In the genomic region with DNA sequence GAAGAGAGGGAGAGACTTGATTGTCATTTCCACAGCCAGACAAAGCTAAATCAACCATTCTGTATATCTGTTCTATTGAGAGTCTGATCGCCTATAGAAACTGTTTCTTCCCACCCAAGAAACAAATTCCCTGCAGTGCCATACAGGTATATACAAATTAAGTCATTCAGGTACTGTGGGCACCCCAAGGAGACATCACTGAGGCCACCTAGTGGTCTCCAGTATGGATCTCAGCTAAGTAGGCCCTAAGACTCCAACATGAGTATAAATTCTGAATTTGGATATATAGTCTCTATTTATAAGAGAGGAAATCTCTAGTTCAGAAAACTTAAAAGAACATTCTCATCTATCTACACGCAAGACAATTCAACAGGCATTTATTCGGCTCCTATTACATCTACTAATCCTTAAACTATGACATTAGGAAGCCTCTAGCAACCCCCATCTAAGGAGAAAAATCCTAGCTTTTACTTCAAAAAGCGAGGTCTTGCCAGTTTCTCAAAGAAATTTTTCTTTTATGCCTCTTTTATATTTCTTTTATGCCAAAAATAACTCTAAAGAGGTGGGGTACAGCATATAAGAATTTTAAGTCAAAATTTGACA, we compare ENCODE assay signal across 8 cellular contexts.
A peak's percentile ranks its signal among the peaks of the same experiment; 100 is the strongest.
DNase-seq lines count a peak whose midpoint lies in the region; ATAC-seq and TF ChIP-seq lines count a peak whose summit lies in the region.

No MANE protein-coding gene starts in this region.

- intact Hi-C loops in heart right ventricle (cut with DNase I): loop anchor here in 6 of 10 donors (5.0 to 10.0 kb wide), 8 partner anchors 85 to 228 kb away; partner anchors contain the start of gene ACTN1 (in 1 of the 6)

- no peak overlapping the region for H3K27ac ChIP-seq in heart right ventricle

- DNase-seq in NCI-H82 (lab: John Stamatoyannopoulos, UW) (peak; percentile 46), NCI-H82 treated with DMSO at 0.1 percent for 48 hours (lab: John Stamatoyannopoulos, UW; ENCODE audit: unreplicated experiment) (no peak), M059J (ENCODE audit: low read depth) (peak; percentile 51), heart right ventricle (peak in 1 of 2 donors; percentile 18)
- peak; percentile 20 for DNase-seq in activated CD4-positive, alpha-beta T cell treated with anti-CD3 and anti-CD28 coated beads, Interleukin-2, amount 50 U/mL, for 1 hour
- DNase-seq in stimulated activated CD4-positive, alpha-beta T cell treated with anti-CD3 and anti-CD28 coated beads, Interleukin-4, amount 100 ng/mL, for 24 hours: peak; percentile 27

- peak; percentile 30 to 79 (median 72) for TF ChIP-seq CTCF in heart right ventricle (IDR thresholded peaks at IDR 0.05)

- ATAC-seq in heart right ventricle (peak in 4 of 8 donors; percentile 53 to 63 (median 58)), HG02840 (IDR thresholded peaks at IDR 0.05; ENCODE audit: low FRiP score, unreplicated experiment) (no peak), HG03520 (IDR thresholded peaks at IDR 0.05; ENCODE audit: unreplicated experiment) (no peak)

- 85 to 87% methylated on average over 4 of the region's 4 CpGs for WGBS in heart right ventricle, 2 donors

- peaks cover 0 to 97% (median 31%) of the 10 kb centered on the region in 9 donors for H3K36me3 ChIP-seq in heart right ventricle

- no peaks in the 10 kb centered on the region for H3K9me3 ChIP-seq in heart right ventricle

- H3K4me3 ChIP-seq in heart right ventricle: no peak overlapping the region

- H3K4me1 ChIP-seq in heart right ventricle: peaks cover 0 to 26% (median 23%) of the 10 kb centered on the region in 9 donors

- H3K27me3 ChIP-seq in heart right ventricle: no peaks in the 10 kb centered on the region
